In the genomic region with DNA sequence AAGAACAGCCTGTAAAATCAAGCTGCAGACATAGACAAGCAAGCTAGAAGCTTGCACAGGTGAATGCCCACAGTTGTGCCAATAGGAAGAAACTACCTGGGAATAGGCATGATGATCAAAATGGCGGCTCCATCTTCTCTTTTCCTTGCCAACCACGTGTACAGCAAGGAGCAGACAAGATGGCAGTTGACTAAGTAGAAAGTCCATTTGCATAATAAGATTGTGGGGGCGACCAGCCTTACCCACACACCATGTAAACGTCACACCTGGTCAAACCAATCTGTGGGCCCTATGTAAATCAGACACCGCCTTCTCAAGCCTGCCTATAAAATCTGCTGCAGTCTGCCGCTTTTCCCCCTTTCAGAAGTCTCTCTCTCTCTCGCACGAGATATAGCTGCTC, we compare ENCODE assay signal across 20 cellular contexts. TPM values are rescaled to one million over a fixed set of nuclear protein-coding genes. Genes with fewer than 3 reads are reported as not detected.
A peak's percentile ranks its signal among the peaks of the same experiment; 100 is the strongest.
DNase-seq lines count a peak whose midpoint lies in the region; TF ChIP-seq lines count a peak whose summit lies in the region.
"Had no signal": no experiment of that assay in that cellular context is flagged by ENCODE, and none has a peak within 500 bp of the region (broad histone marks: within the 10 kb centered on the region; RNA-seq: fewer than 3 reads in every experiment).

No MANE protein-coding gene starts in this region.

- TF ChIP-seq POLR2A in esophagus muscularis mucosa (IDR thresholded peaks at IDR 0.05; ENCODE audit: low read depth) = no peak

- no peaks in the 10 kb centered on the region for H3K9me3 ChIP-seq in BE2C
- H3K9me3 ChIP-seq in esophagus muscularis mucosa = no peaks in the 10 kb centered on the region
- H3K9me3 ChIP-seq: Caco-2, SK-N-SH had no signal

- TF ChIP-seq EP300 in Ishikawa (IDR thresholded peaks at IDR 0.05; ENCODE audit: borderline replicate concordance) (no peak), esophagus muscularis mucosa (IDR thresholded peaks at IDR 0.05) (no peak)

- no peak for TF ChIP-seq RAD21 in Ishikawa (IDR thresholded peaks at IDR 0.05; ENCODE audit: low read depth)

- H3K27me3 ChIP-seq in BE2C (no peaks in the 10 kb centered on the region), esophagus muscularis mucosa (peaks cover 0 to 18% (median 0%) of the 10 kb centered on the region in 4 donors)

- peak; percentile 72 for DNase-seq in BE2C
- peak; percentile 91 for DNase-seq in OCI-M1 (lab: John Stamatoyannopoulos, UW)
- DNase-seq in esophagus muscularis mucosa (ENCODE audit: extremely low spot score) = peak; percentile 64
- no peak for DNase-seq in NOMO-1 treated with dmso at 0.1 percent for 144 hours (lab: John Stamatoyannopoulos, UW; ENCODE audit: unreplicated experiment)
- DNase-seq in T-helper 9 cell = no peak
- DNase-seq in COLO829 (ENCODE audit: low spot score) = no peak
- DNase-seq: AML-193, Caco-2, DMS153, GF-D8, GM23248, HCEC 1CT, KG1, NCI-H1048, NCI-H1436, NCI-H1930, NCI-H748 treated with DMSO at 0.1 percent for 48 hours, SK-N-SH had no signal

- H3K36me3 ChIP-seq in BE2C (no peaks in the 10 kb centered on the region), esophagus muscularis mucosa (no peaks in the 10 kb centered on the region)

- H3K27ac ChIP-seq in esophagus muscularis mucosa (replicated peaks in 1 of 4) = no peak overlapping the region
- H3K27ac ChIP-seq: GM23248 had no signal

- H3K4me1 ChIP-seq in BE2C = no peaks in the 10 kb centered on the region
- H3K4me1 ChIP-seq in esophagus muscularis mucosa = no peaks in the 10 kb centered on the region
- H3K4me1 ChIP-seq: Caco-2 had no signal

- intact Hi-C loops in esophagus muscularis mucosa (cut with DNase I) = no loop called here

- H3K4me3 ChIP-seq in BE2C (ENCODE audit: low read depth, low read length) = no peak overlapping the region
- no peak overlapping the region for H3K4me3 ChIP-seq in esophagus muscularis mucosa
- H3K4me3 ChIP-seq: GM23248 had no signal

- 67% methylated on average over 8 of the region's 8 CpGs for WGBS in esophagus muscularis mucosa

- TF ChIP-seq CTCF in BE2C (IDR thresholded peaks at IDR 0.05; ENCODE audit: low read depth, low read length) = no peak
- TF ChIP-seq CTCF in esophagus muscularis mucosa (IDR thresholded peaks at IDR 0.05) = no peak

TF ChIP-seq in Ishikawa, 13 proteins besides CTCF, POLR2A, EP300 and RAD21:
- TF ChIP-seq MAX (IDR thresholded peaks at IDR 0.05) = peak; percentile 55
- TF ChIP-seq, protein P1, sequence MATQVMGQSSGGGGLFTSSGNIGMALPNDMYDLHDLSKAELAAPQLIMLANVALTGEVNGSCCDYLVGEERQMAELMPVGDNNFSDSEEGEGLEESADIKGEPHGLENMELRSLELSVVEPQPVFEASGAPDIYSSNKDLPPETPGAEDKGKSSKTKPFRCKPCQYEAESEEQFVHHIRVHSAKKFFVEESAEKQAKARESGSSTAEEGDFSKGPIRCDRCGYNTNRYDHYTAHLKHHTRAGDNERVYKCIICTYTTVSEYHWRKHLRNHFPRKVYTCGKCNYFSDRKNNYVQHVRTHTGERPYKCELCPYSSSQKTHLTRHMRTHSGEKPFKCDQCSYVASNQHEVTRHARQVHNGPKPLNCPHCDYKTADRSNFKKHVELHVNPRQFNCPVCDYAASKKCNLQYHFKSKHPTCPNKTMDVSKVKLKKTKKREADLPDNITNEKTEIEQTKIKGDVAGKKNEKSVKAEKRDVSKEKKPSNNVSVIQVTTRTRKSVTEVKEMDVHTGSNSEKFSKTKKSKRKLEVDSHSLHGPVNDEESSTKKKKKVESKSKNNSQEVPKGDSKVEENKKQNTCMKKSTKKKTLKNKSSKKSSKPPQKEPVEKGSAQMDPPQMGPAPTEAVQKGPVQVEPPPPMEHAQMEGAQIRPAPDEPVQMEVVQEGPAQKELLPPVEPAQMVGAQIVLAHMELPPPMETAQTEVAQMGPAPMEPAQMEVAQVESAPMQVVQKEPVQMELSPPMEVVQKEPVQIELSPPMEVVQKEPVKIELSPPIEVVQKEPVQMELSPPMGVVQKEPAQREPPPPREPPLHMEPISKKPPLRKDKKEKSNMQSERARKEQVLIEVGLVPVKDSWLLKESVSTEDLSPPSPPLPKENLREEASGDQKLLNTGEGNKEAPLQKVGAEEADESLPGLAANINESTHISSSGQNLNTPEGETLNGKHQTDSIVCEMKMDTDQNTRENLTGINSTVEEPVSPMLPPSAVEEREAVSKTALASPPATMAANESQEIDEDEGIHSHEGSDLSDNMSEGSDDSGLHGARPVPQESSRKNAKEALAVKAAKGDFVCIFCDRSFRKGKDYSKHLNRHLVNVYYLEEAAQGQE (IDR thresholded peaks at IDR 0.05; ENCODE audit: low read depth) = no peak
- TF ChIP-seq YY1 (IDR thresholded peaks at IDR 0.05; ENCODE audit: low read depth) = peak; percentile 75
- TF ChIP-seq, protein P2, sequence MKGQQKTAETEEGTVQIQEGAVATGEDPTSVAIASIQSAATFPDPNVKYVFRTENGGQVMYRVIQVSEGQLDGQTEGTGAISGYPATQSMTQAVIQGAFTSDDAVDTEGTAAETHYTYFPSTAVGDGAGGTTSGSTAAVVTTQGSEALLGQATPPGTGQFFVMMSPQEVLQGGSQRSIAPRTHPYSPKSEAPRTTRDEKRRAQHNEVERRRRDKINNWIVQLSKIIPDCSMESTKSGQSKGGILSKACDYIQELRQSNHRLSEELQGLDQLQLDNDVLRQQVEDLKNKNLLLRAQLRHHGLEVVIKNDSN (IDR thresholded peaks at IDR 0.05) = no peak

RNA-seq across cellular contexts. Expression of gene ANKRD34C, which starts 25.1 kb away (rescaled TPM):
- not detected for polyA plus RNA-seq in BE2C (2012; ENCODE audit: insufficient read depth, insufficient read length, low read depth)
- total RNA-seq in esophagus muscularis mucosa = not detected
- total RNA-seq: Caco-2, GM23248, NCI-H460 had no signal
- polyA plus RNA-seq: GM23248, SK-N-SH had no signal

RNA-seq across cellular contexts. Expression of gene TMED3, which starts 53.5 kb away (rescaled TPM):
- 181 TPM for polyA plus RNA-seq in BE2C (2012; ENCODE audit: insufficient read depth, insufficient read length, low read depth)
- 10 to 100 TPM; 17.9 to 26.5 (median 23.5) TPM for total RNA-seq in esophagus muscularis mucosa

Comparison
In these comparisons a context has a peak if more than half of its experiments do, and no peak if none do; other contexts are left out.
1. DNase-seq: peak in BE2C (single experiment), OCI-M1 (single experiment) and esophagus muscularis mucosa (single experiment); none in NOMO-1 treated with dmso at 0.1 percent for 144 hours (single experiment), T-helper 9 cell (single experiment) and COLO829 (single experiment).